Comparison of ENCODE assay signal across 9 cellular contexts in the genomic region with DNA sequence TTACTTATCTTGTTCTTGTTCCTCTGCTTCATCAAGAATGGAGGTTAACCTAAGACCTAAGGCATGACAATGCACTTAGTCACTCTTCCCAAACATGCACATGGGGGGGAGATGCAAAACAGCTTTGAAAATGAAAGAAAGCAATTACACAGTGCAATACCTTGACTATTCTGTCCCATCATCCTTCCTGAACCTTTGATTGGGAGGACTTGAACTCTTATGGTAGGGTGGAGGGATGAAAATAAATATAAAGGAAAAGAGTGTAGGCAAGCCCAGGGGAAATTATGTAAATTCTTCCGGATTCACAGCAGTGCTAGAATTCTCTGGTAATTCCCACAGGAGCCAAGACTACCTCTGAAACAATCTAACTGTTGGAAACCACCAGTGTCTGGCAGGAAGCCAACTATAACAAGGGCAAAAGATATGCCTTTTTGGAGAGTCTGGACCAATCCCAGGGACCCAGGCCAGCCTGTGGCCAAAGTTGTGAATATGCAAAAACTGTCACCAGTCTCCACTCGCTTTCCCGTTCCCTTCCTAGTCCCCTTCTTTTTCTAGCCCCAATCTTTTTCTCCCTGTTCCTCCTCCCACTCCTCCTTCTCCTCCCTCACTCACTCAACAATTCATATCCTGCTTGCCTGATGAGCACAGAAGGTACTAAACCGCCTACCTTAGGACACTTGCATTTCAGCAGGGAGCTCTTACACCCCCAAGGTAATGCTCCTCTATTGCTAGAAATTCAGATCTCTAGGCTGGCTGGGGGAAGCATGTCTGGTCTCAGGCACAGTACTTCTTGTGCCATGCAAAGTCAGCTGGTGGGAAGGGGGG. TPM values are rescaled to one million over a fixed set of nuclear protein-coding genes. Genes with fewer than 3 reads are reported as not detected.
DNase-seq lines count a peak whose midpoint lies in the region; ATAC-seq and TF ChIP-seq lines count a peak whose summit lies in the region.
"Had no signal": no experiment of that assay in that cellular context is flagged by ENCODE, and none has a peak within 500 bp of the region (broad histone marks: within the 10 kb centered on the region; RNA-seq: fewer than 3 reads in every experiment).

No MANE protein-coding gene starts in this region.

- H3K27ac ChIP-seq in testis, result peak overlapping the region in 1 of 2 donors; percentile 17

- H3K4me1 Mint-ChIP-seq in effector memory CD8-positive, alpha-beta T cell (ENCODE audit: low read depth in 2 of 2), result peaks cover 20 to 22% of the 10 kb centered on the region in 2 donors
- H3K4me1 Mint-ChIP-seq in T-cell, result peaks cover 10 to 22% (median 19%) of the 10 kb centered on the region in 3 donors

- TF ChIP-seq CTCF in testis (IDR thresholded peaks at IDR 0.05), result no peak

- H3K27me3 ChIP-seq in testis, result no peaks in the 10 kb centered on the region
- H3K27me3 ChIP-seq: upper lobe of left lung had no signal

- H3K4me1 ChIP-seq in testis, result peaks cover 18% of the 10 kb centered on the region

- H3K36me3 Mint-ChIP-seq in effector memory CD8-positive, alpha-beta T cell (ENCODE audit: insufficient read depth), result peaks cover 6% of the 10 kb centered on the region
- H3K36me3 Mint-ChIP-seq in T-cell, result no peaks in the 10 kb centered on the region

- H3K27ac Mint-ChIP-seq in effector memory CD8-positive, alpha-beta T cell, result no peak overlapping the region
- H3K27ac Mint-ChIP-seq in T-cell, result no peak overlapping the region

- H3K27me3 Mint-ChIP-seq in effector memory CD8-positive, alpha-beta T cell, result peaks cover 8 to 9% of the 10 kb centered on the region in 2 donors
- H3K27me3 Mint-ChIP-seq in T-cell, result peaks cover 18 to 23% of the 10 kb centered on the region in 2 donors

- TF ChIP-seq POLR2A in testis (IDR thresholded peaks at IDR 0.05), result no peak

- peak; percentile 29 for ATAC-seq in HG02885 (IDR thresholded peaks at IDR 0.05; ENCODE audit: poor library complexity, unreplicated experiment)
- ATAC-seq in effector memory CD8-positive, alpha-beta T cell (replicated peaks), result no peak
- no peak for ATAC-seq in T-cell (replicated peaks in 1 of 4)

- no peaks in the 10 kb centered on the region for H3K9me3 ChIP-seq in testis
- H3K9me3 ChIP-seq: upper lobe of left lung had no signal

- peak; percentile 24 for DNase-seq in stimulated activated CD4-positive, alpha-beta T cell treated with anti-CD3 and anti-CD28 coated beads, Interleukin-15, amount 100 ng/mL, for 24 hours
- DNase-seq in stimulated activated CD4-positive, alpha-beta T cell treated with anti-CD3 and anti-CD28 coated beads, Interleukin-4, amount 100 ng/mL, for 4 hours, result no peak
- DNase-seq in SW480 (ENCODE audit: low spot score), result peak; percentile 78
- DNase-seq in glomerular endothelial cell (ENCODE audit: extremely low read depth, low read depth, low spot score), result peak; percentile 85
- DNase-seq in testis, result peak; percentile 60
- DNase-seq in effector memory CD8-positive, alpha-beta T cell, result no peak
- no peak for DNase-seq in T-cell

- CTCF ChIA-PET in T-cell (lab: Charles Lee), result interaction anchor here (0.5 to 0.6 kb wide), 2 partner anchors 10 to 245 kb away, joined by 5 to 9 read pairs; no protein-coding TSS in a partner anchor

- H3K9me3 Mint-ChIP-seq in effector memory CD8-positive, alpha-beta T cell, result no peaks in the 10 kb centered on the region
- no peaks in the 10 kb centered on the region for H3K9me3 Mint-ChIP-seq in T-cell

- intact Hi-C loops in testis (cut with DNase I; ENCODE audit: low total_unique reads), result no loop called here

- H3K36me3 ChIP-seq in testis (ENCODE audit: low read depth, missing control alignments), result no peaks in the 10 kb centered on the region
- H3K36me3 ChIP-seq: upper lobe of left lung had no signal

- H3K4me3 Mint-ChIP-seq in effector memory CD8-positive, alpha-beta T cell, result no peak overlapping the region
- H3K4me3 Mint-ChIP-seq in T-cell, result no peak overlapping the region

- WGBS in testis, 2 donors, result 24 to 25% methylated on average over 4 of the region's 4 CpGs

- H3K4me3 ChIP-seq in testis, result no peak overlapping the region
- H3K4me3 ChIP-seq: upper lobe of left lung had no signal

- POLR2A ChIA-PET in T-cell (lab: Charles Lee), result no interaction called here

RNA-seq across cellular contexts. Expression of a gene that starts 2.5 kb away (rescaled TPM):
- total RNA-seq in glomerular endothelial cell, result 288 and 333 TPM in 2 replicates
- 10 to 100 TPM; 44.4 to 47.3 TPM for total RNA-seq in testis
- 82.6 TPM for polyA plus RNA-seq in testis (ENCODE audit: insufficient read depth, low read depth, low replicate concordance)
- total RNA-seq in T-cell, result 10 to 100 TPM in 2 of 5 donors, 1 to 10 TPM in 3; 7.3 to 12.2 (median 9.6) TPM

Comparison
In these comparisons a context has a peak if more than half of its experiments do, and no peak if none do; other contexts are left out.
1. DNase-seq: peak in stimulated activated CD4-positive, alpha-beta T cell treated with anti-CD3 and anti-CD28 coated beads, Interleukin-15, amount 100 ng/mL, for 24 hours (single experiment), SW480 (single experiment), glomerular endothelial cell (single experiment) and testis (single experiment); none in stimulated activated CD4-positive, alpha-beta T cell treated with anti-CD3 and anti-CD28 coated beads, Interleukin-4, amount 100 ng/mL, for 4 hours (0 of 2), effector memory CD8-positive, alpha-beta T cell (0 of 3) and T-cell (0 of 34).